In genomic region chr2:222939208-222939846, GRCh38 we compare ENCODE assay signal across 8 cellular contexts.
A peak's percentile ranks its signal among the peaks of the same experiment; 100 is the strongest.
DNase-seq lines count a peak whose midpoint lies in the region; ATAC-seq and TF ChIP-seq lines count a peak whose summit lies in the region.

No MANE protein-coding gene starts in this region.

- 82% methylated on average over 6 of the region's 6 CpGs for WGBS in prostate gland
- WGBS in lower leg skin, 2 donors: 86% methylated on average over 6 of the region's 6 CpGs

- TF ChIP-seq CTCF in fibroblast of the aortic adventitia (IDR thresholded peaks at IDR 0.05; ENCODE audit: insufficient read depth, low read length): peak; percentile 84
- TF ChIP-seq CTCF in prostate gland (IDR thresholded peaks at IDR 0.05): peak in 3 of 4 experiments; percentile 49 to 60 (median 49)
- no peak for TF ChIP-seq CTCF in lower leg skin (IDR thresholded peaks at IDR 0.05)

- H3K4me1 Mint-ChIP-seq in CD8-positive, alpha-beta memory T cell: peaks cover 0 to 8% (median 0%) of the 10 kb centered on the region in 3 donors

- H3K9me3 Mint-ChIP-seq in CD8-positive, alpha-beta memory T cell: peaks cover 10 to 21% (median 13%) of the 10 kb centered on the region in 5 donors

- no peak overlapping the region for H3K27ac ChIP-seq in CD8-positive, alpha-beta memory T cell (ENCODE audit: low read depth, low read length)
- H3K27ac ChIP-seq in prostate gland: no peak overlapping the region

- H3K36me3 ChIP-seq in CD8-positive, alpha-beta memory T cell (ENCODE audit: insufficient read depth, low read length): peaks cover 6% of the 10 kb centered on the region
- no peaks in the 10 kb centered on the region for H3K36me3 ChIP-seq in prostate gland

- intact Hi-C loops in prostate gland (cut with DNase I) (no loop called here), lower leg skin (cut with DNase I; ENCODE audit: low total_unique reads) (no loop called here)

- POLR2A ChIA-PET in CD8-positive, alpha-beta memory T cell (lab: Charles Lee): no interaction called here

- ATAC-seq in GM18909 (IDR thresholded peaks at IDR 0.05; ENCODE audit: poor library complexity, unreplicated experiment) (peak; percentile 72), HG03159 (IDR thresholded peaks at IDR 0.05; ENCODE audit: unreplicated experiment) (peak; percentile 87)

- H3K27ac Mint-ChIP-seq in CD8-positive, alpha-beta memory T cell: no peak overlapping the region

- H3K4me1 ChIP-seq in CD8-positive, alpha-beta memory T cell (ENCODE audit: insufficient read depth, low read length): no peaks in the 10 kb centered on the region
- no peaks in the 10 kb centered on the region for H3K4me1 ChIP-seq in prostate gland (replicated peaks)

- no peak overlapping the region for H3K4me3 Mint-ChIP-seq in CD8-positive, alpha-beta memory T cell

- no peaks in the 10 kb centered on the region for H3K9me3 ChIP-seq in CD8-positive, alpha-beta memory T cell (ENCODE audit: low read length)
- H3K9me3 ChIP-seq in prostate gland: no peaks in the 10 kb centered on the region

- peaks cover 33 to 55% (median 38%) of the 10 kb centered on the region in 3 donors for H3K36me3 Mint-ChIP-seq in CD8-positive, alpha-beta memory T cell

- TF ChIP-seq POLR2A in prostate gland (IDR thresholded peaks at IDR 0.05) (no peak), lower leg skin (IDR thresholded peaks at IDR 0.05) (no peak)

- CTCF ChIA-PET in CD8-positive, alpha-beta memory T cell (lab: Charles Lee): interaction anchor here (0.7 to 1.3 kb wide), 6 partner anchors 8 to 232 kb away, joined by 3 to 6 read pairs (median 4); no protein-coding TSS in a partner anchor

- peak; percentile 24 to 54 (median 42) for DNase-seq in CD8-positive, alpha-beta memory T cell
- DNase-seq in OCI-M2 (lab: John Stamatoyannopoulos, UW; ENCODE audit: unreplicated experiment): peak; percentile 3
- DNase-seq in activated T-cell treated with anti-CD3 and anti-CD28 coated beads for 4 hours: peak; percentile 42
- DNase-seq in fibroblast of the aortic adventitia (ENCODE audit: low read depth): peak; percentile 75
- peak; percentile 23 for DNase-seq in prostate gland (ENCODE audit: low spot score)
- no peak for DNase-seq in lower leg skin (ENCODE audit: low spot score in 2 of 2)

- no peak overlapping the region for H3K4me3 ChIP-seq in CD8-positive, alpha-beta memory T cell (ENCODE audit: low read length)
- H3K4me3 ChIP-seq in fibroblast of the aortic adventitia (ENCODE audit: low read depth, low read length) (no peak overlapping the region), prostate gland (no peak overlapping the region), lower leg skin (ENCODE audit: low read depth, poor library complexity, severe bottlenecking) (no peak overlapping the region)

- H3K27me3 Mint-ChIP-seq in CD8-positive, alpha-beta memory T cell: no peaks in the 10 kb centered on the region

- H3K27me3 ChIP-seq in CD8-positive, alpha-beta memory T cell (ENCODE audit: insufficient read depth, low read length, poor library complexity, severe bottlenecking): no peaks in the 10 kb centered on the region
- H3K27me3 ChIP-seq in prostate gland (replicated peaks; ENCODE audit: insufficient read depth): no peaks in the 10 kb centered on the region

Comparison
In these comparisons a context has a peak if more than half of its experiments do, and no peak if none do; other contexts are left out.
1. DNase-seq: peak in CD8-positive, alpha-beta memory T cell (5 of 5), OCI-M2 (single experiment), activated T-cell treated with anti-CD3 and anti-CD28 coated beads for 4 hours (single experiment), fibroblast of the aortic adventitia (single experiment) and prostate gland (single experiment); none in lower leg skin (0 of 2).
2. CTCF ChIP-seq: peak in fibroblast of the aortic adventitia (single experiment) and prostate gland (3 of 4); none in lower leg skin (0 of 3).